Comparison of ENCODE assay signal across 24 cellular contexts in genomic region chr7:17121671-17122070, GRCh38.
"Had no signal": no experiment of that assay in that cellular context is flagged by ENCODE, and none has a peak within 500 bp of the region (broad histone marks: within the 10 kb centered on the region; RNA-seq: fewer than 3 reads in every experiment).

No MANE protein-coding gene starts in this region.

- H3K4me2 ChIP-seq: KMS-11, SK-N-SH had no signal

- DNase-seq: Kasumi-1, MV-4-11, NCI-H1048, NCI-H1105, NCI-H1417, NCI-H1436 treated with DMSO at 0.1 percent for 48 hours, NCI-H1694, NCI-H187 treated with DMSO at 0.1 percent for 48 hours, NCI-H2029 treated with DMSO at 0.1 percent for 48 hours, NCI-H2107, NCI-H2227 treated with DMSO at 0.1 percent for 48 hours, NCI-H524, NCI-H69, NCI-H774, PC-3, SHP77, SK-N-SH, SW 1271, T-cell had no signal

- H3K36me3 Mint-ChIP-seq: IgD-negative memory B cell, T-cell had no signal

- H3K27ac ChIP-seq: HL-60, KMS-11, RWPE1 had no signal

- H3K9ac ChIP-seq: KMS-11, SK-N-SH had no signal

- H3K9me3 Mint-ChIP-seq: T-cell had no signal

- H3K27ac Mint-ChIP-seq: IgD-negative memory B cell, T-cell had no signal

- H3K4me3 Mint-ChIP-seq: IgD-negative memory B cell, T-cell had no signal

- H3K27me3 Mint-ChIP-seq: IgD-negative memory B cell, T-cell had no signal

- H3K4me3 ChIP-seq: K562 had no signal

- H3K9me3 ChIP-seq: SK-N-SH had no signal
